In genomic region chr7:130772456-130772855, GRCh38 we compare ENCODE assay signal across 4 cellular contexts. TPM values are rescaled to one million over a fixed set of nuclear protein-coding genes. Genes with fewer than 3 reads are reported as not detected.
"Had no signal": no experiment of that assay in that cellular context is flagged by ENCODE, and none has a peak within 500 bp of the region (broad histone marks: within the 10 kb centered on the region; RNA-seq: fewer than 3 reads in every experiment).

No MANE protein-coding gene starts in this region.

RNA-seq across cellular contexts. Expression of gene KLF14, which starts 38.4 kb away (rescaled TPM):
- total RNA-seq: LHCN-M2, M059J, MCF 10A, NCI-H460 had no signal
